ENCODE assay signal across 6 cellular contexts in genomic region chr1:1274299-1274930, GRCh38. TPM values are rescaled to one million over a fixed set of nuclear protein-coding genes. Genes with fewer than 3 reads are reported as not detected.
DNase-seq lines count a peak whose midpoint lies in the region; ATAC-seq and TF ChIP-seq lines count a peak whose summit lies in the region.

No MANE protein-coding gene starts in this region.

- peaks cover 34 to 43% of the 10 kb centered on the region in 2 donors for H3K4me1 ChIP-seq in gastrocnemius medialis

- peaks cover 29 to 31% of the 10 kb centered on the region in 2 donors for H3K4me1 Mint-ChIP-seq in effector memory CD8-positive, alpha-beta T cell (ENCODE audit: low read depth in 2 of 2)

- no peak for TF ChIP-seq POLR2A in gastrocnemius medialis (IDR thresholded peaks at IDR 0.05)

- H3K4me3 ChIP-seq in HL-60 (replicated peaks; ENCODE audit: insufficient read depth, low read length): peak overlapping the region; percentile 87
- H3K4me3 ChIP-seq in gastrocnemius medialis: peak overlapping the region; percentile 79 to 92 (median 88)

- H3K27me3 ChIP-seq in HL-60 (ENCODE audit: insufficient read depth, poor library complexity, severe bottlenecking): no peaks in the 10 kb centered on the region
- no peaks in the 10 kb centered on the region for H3K27me3 ChIP-seq in gastrocnemius medialis

- no peaks in the 10 kb centered on the region for H3K9me3 ChIP-seq in gastrocnemius medialis

- in situ Hi-C loops in gastrocnemius medialis (cut with MboI; ENCODE audit: low sequenced_read_pairs in 4 of 4): loop anchor here in 2 of 4 donors (25.0 kb wide), 2 partner anchors 137 to 162 kb away; partner anchors contain the start of gene C1orf159 (in 1 of the 2)

- peak overlapping the region in 1 of 2 donors; percentile 23 for H3K27ac Mint-ChIP-seq in effector memory CD8-positive, alpha-beta T cell

- H3K27ac ChIP-seq in HL-60 (replicated peaks) (peak overlapping the region; percentile 84), gastrocnemius medialis (peak overlapping the region; percentile 83 to 93 (median 90))

- TF ChIP-seq CTCF in HL-60 (IDR thresholded peaks at IDR 0.05; ENCODE audit: insufficient read depth, low read length): no peak
- no peak for TF ChIP-seq CTCF in gastrocnemius medialis (IDR thresholded peaks at IDR 0.05 in 4 of 5, conservative IDR thresholded peaks at IDR 0.05 in 1 of 5)

- no peak for ATAC-seq in effector memory CD8-positive, alpha-beta T cell (replicated peaks)
- peak in 1 of 2 donors; percentile 31 for ATAC-seq in gastrocnemius medialis

- intact Hi-C loops in gastrocnemius medialis (cut with DNase I; ENCODE audit: low total_unique reads): loop anchor here (5.0 kb wide), 1 partner anchor 103 kb away; the partner anchor contains the start of gene AURKAIP1

- peaks cover 25% of the 10 kb centered on the region for H3K36me3 Mint-ChIP-seq in effector memory CD8-positive, alpha-beta T cell (ENCODE audit: insufficient read depth)

- no peaks in the 10 kb centered on the region for H3K27me3 Mint-ChIP-seq in effector memory CD8-positive, alpha-beta T cell

- peak overlapping the region; percentile 86 to 87 for H3K4me3 Mint-ChIP-seq in effector memory CD8-positive, alpha-beta T cell

- no peaks in the 10 kb centered on the region for H3K36me3 ChIP-seq in gastrocnemius medialis

- no peaks in the 10 kb centered on the region for H3K9me3 Mint-ChIP-seq in effector memory CD8-positive, alpha-beta T cell

- DNase-seq in HL-60 (ENCODE audit: low read depth in 1 of 2, low spot score in 1 of 2) (no peak), gastrocnemius medialis (no peak), midbrain (lab: John Stamatoyannopoulos, UW) (no peak), NCI-H524 treated with DMSO at 0.1 percent for 48 hours (lab: John Stamatoyannopoulos, UW) (no peak)
- DNase-seq in effector memory CD8-positive, alpha-beta T cell: no peak
- no peak for DNase-seq in activated CD4-positive, alpha-beta T cell treated with anti-CD3 and anti-CD28 coated beads, Interleukin-2, amount 50 U/mL, for 4 hours

RNA-seq across cellular contexts. Expression of gene UBE2J2, which starts 0.8 kb away (rescaled TPM):
- 10 to 100 TPM; 31.3 to 42.3 (median 38.3) TPM for total RNA-seq in gastrocnemius medialis

RNA-seq across cellular contexts. Expression of gene SCNN1D, which starts 5.8 kb away (rescaled TPM):
- under 1 TPM in 3 of 4 donors, not detected in 1; 0.19 to 0.91 (median 0.66) TPM for total RNA-seq in gastrocnemius medialis

RNA-seq across cellular contexts. Expression of gene C1QTNF12, which starts 27.9 kb away (rescaled TPM):
- 1 to 10 TPM in 1 of 4 donors, not detected in 3; 2.7 TPM for total RNA-seq in gastrocnemius medialis

RNA-seq across cellular contexts. Expression of gene ACAP3, which starts 33.3 kb away (rescaled TPM):
- 10 to 100 TPM; 18.4 to 31.9 (median 25.8) TPM for total RNA-seq in gastrocnemius medialis

RNA-seq across cellular contexts. Expression of gene PUSL1, which starts 34.0 kb away (rescaled TPM):
- total RNA-seq in gastrocnemius medialis: 10 to 100 TPM in 2 of 4 donors, 1 to 10 TPM in 2; 6.2 to 13.1 (median 9.5) TPM
